21 cellular contexts compared by ENCODE assay signal in genomic region chr2:9114457-9114856, GRCh38.
DNase-seq lines count a peak whose midpoint lies in the region; ATAC-seq and TF ChIP-seq lines count a peak whose summit lies in the region.
"Had no signal": no experiment of that assay in that cellular context is flagged by ENCODE, and none has a peak within 500 bp of the region (broad histone marks: within the 10 kb centered on the region; RNA-seq: fewer than 3 reads in every experiment).

No MANE protein-coding gene starts in this region.

- peak; percentile 79 for ATAC-seq in left colon
- ATAC-seq in HG02852 (IDR thresholded peaks at IDR 0.05; ENCODE audit: unreplicated experiment) = no peak
- ATAC-seq: heart left ventricle; psoas muscle; stimulated activated effector memory CD8-positive, alpha-beta T cell treated with anti-CD3 and anti-CD28 coated beads, Interleukin-12 subunit alpha, Interleukin-12 subunit beta, amount 100 ng/mL, for 72 hours had no signal

- intact Hi-C loops in left colon (cut with DNase I, micrococcal nuclease) (no loop called here), head of caudate nucleus (cut with DNase I) (no loop called here), lower leg skin (cut with DNase I; ENCODE audit: low total_unique reads) (no loop called here)

- TF ChIP-seq CTCF in astrocyte of the spinal cord (IDR thresholded peaks at IDR 0.05; ENCODE audit: low read depth, low read length) (peak; percentile 19), lower leg skin (IDR thresholded peaks at IDR 0.05) (no peak)

- DNase-seq in DMS53 (lab: John Stamatoyannopoulos, UW) (peak; percentile 9), DMS53 treated with DMSO at 0.1 percent for 48 hours (lab: John Stamatoyannopoulos, UW; ENCODE audit: unreplicated experiment) (no peak), KBM-7 (peak; percentile 9), astrocyte of the spinal cord (ENCODE audit: low read depth, low spot score) (no peak), left colon (peak in 1 of 2 donors; percentile 20), head of caudate nucleus (no peak), lower leg skin (ENCODE audit: low spot score in 2 of 2) (no peak)
- DNase-seq: 8988T, anterior cingulate cortex, DMS79 treated with DMSO at 0.1 percent for 48 hours, GOT3, heart left ventricle, Karpas-422, NCI-H1930, OCI-M1, psoas muscle, transverse colon had no signal

- in situ Hi-C loops in KBM-7 (cut with MboI; ENCODE audit: low pct_unique_long_range_greater_than_20kb, low sequenced_read_pairs) = no loop called here
- in situ Hi-C loops in astrocyte of the spinal cord (cut with HindIII; ENCODE audit: low sequenced_read_pairs) = no loop called here

- no peak for TF ChIP-seq POLR2A in lower leg skin (IDR thresholded peaks at IDR 0.05)

- H3K4me3 ChIP-seq in astrocyte of the spinal cord (ENCODE audit: low read depth, low read length) (no peak overlapping the region), lower leg skin (ENCODE audit: low read depth, poor library complexity, severe bottlenecking) (no peak overlapping the region)
- H3K4me3 ChIP-seq: BLaER1 treated with 17β-estradiol and CSF1 and Interleukin-3, amounts not matched to agents 10 nM and 100 nM; coronary artery; heart left ventricle; psoas muscle; transverse colon had no signal

- WGBS in lower leg skin, 2 donors = 68% methylated on average over 3 of the region's 3 CpGs

Comparison
In these comparisons a context has a peak if more than half of its experiments do, and no peak if none do; other contexts are left out.
1. DNase-seq: peak in DMS53 (single experiment) and KBM-7 (single experiment); none in DMS53 treated with DMSO at 0.1 percent for 48 hours (single experiment), astrocyte of the spinal cord (single experiment), head of caudate nucleus (0 of 42) and lower leg skin (0 of 2).